In genomic region chr6:130204322-130204721, GRCh38 we compare ENCODE assay signal across 22 cellular contexts.
DNase-seq lines count a peak whose midpoint lies in the region; ATAC-seq lines count a peak whose summit lies in the region.
"Had no signal": no experiment of that assay in that cellular context is flagged by ENCODE, and none has a peak within 500 bp of the region (broad histone marks: within the 10 kb centered on the region; RNA-seq: fewer than 3 reads in every experiment).

No MANE protein-coding gene starts in this region.

- peaks cover 88% of the 10 kb centered on the region for H3K36me3 Mint-ChIP-seq in effector memory CD8-positive, alpha-beta T cell (ENCODE audit: insufficient read depth)

- ATAC-seq in effector memory CD8-positive, alpha-beta T cell (replicated peaks): no peak
- ATAC-seq in GM19023 (IDR thresholded peaks at IDR 0.05; ENCODE audit: unreplicated experiment) (no peak), HG03520 (IDR thresholded peaks at IDR 0.05; ENCODE audit: unreplicated experiment) (no peak)
- ATAC-seq: Right ventricle myocardium inferior, SK-N-SH treated with all-trans-retinoic acid at 6 μM for 48 hours had no signal

- H3K27me3 Mint-ChIP-seq in effector memory CD8-positive, alpha-beta T cell: no peaks in the 10 kb centered on the region

- H3K27ac Mint-ChIP-seq in effector memory CD8-positive, alpha-beta T cell: peak overlapping the region; percentile 65 to 82

- DNase-seq in HUDEP-2 (lab: John Stamatoyannopoulos, UW; ENCODE audit: unreplicated experiment in 76 of 76) (peak in 66 of 76 experiments; percentile 12 to 86 (median 50)), OCI-M1 (lab: John Stamatoyannopoulos, UW) (peak; percentile 57), NCI-H187 treated with DMSO at 0.1 percent for 48 hours (lab: John Stamatoyannopoulos, UW) (no peak), NCI-H146 (lab: John Stamatoyannopoulos, UW) (no peak)
- no peak for DNase-seq in effector memory CD8-positive, alpha-beta T cell
- DNase-seq: C1 segment of cervical spinal cord, DMS153, DND-41, GOT3, HCEC 1CT, NCI-H1092 treated with DMSO at 0.1 percent for 48 hours, NCI-H1436, NCI-H1930, NCI-H2227 treated with DMSO at 0.1 percent for 48 hours, NCI-H510A, NCI-H69, PC-9, SJCRH30 had no signal

- H3K4me3 Mint-ChIP-seq in effector memory CD8-positive, alpha-beta T cell: peak overlapping the region; percentile 27 to 73

- no peaks in the 10 kb centered on the region for H3K9me3 Mint-ChIP-seq in effector memory CD8-positive, alpha-beta T cell

- H3K4me1 Mint-ChIP-seq in effector memory CD8-positive, alpha-beta T cell (ENCODE audit: low read depth in 2 of 2): peaks cover 52 to 82% of the 10 kb centered on the region in 2 donors

Comparison
In these comparisons a context has a peak if more than half of its experiments do, and no peak if none do; other contexts are left out.
1. DNase-seq: peak in HUDEP-2 (66 of 76) and OCI-M1 (single experiment); none in effector memory CD8-positive, alpha-beta T cell (0 of 3), NCI-H187 treated with DMSO at 0.1 percent for 48 hours (single experiment) and NCI-H146 (single experiment).